In genomic region chr11:8715501-8715900, GRCh38 we compare ENCODE assay signal across 1 cellular context.
TF ChIP-seq lines count a peak whose summit lies in the region.

No MANE protein-coding gene starts in this region.

TF ChIP-seq in endothelial cell of umbilical vein, 7 proteins besides CTCF, POLR2A, EP300 and RAD21 (continued from another document):
- TF ChIP-seq GATA2 (IDR thresholded peaks at IDR 0.05; ENCODE audit: insufficient read depth, insufficient read length, low read depth, low read length) (no peak), EZH2 (IDR thresholded peaks at IDR 0.05; ENCODE audit: borderline replicate concordance, low read depth, low read length, severe bottlenecking) (no peak), FOS (IDR thresholded peaks at IDR 0.05; ENCODE audit: borderline replicate concordance, insufficient read depth, low read length) (no peak)
- TF ChIP-seq, protein P1, sequence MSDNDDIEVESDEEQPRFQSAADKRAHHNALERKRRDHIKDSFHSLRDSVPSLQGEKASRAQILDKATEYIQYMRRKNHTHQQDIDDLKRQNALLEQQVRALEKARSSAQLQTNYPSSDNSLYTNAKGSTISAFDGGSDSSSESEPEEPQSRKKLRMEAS (IDR thresholded peaks at IDR 0.05; ENCODE audit: insufficient read depth, insufficient read length), result no peak
